ENCODE assay signal across 19 cellular contexts in the genomic region with DNA sequence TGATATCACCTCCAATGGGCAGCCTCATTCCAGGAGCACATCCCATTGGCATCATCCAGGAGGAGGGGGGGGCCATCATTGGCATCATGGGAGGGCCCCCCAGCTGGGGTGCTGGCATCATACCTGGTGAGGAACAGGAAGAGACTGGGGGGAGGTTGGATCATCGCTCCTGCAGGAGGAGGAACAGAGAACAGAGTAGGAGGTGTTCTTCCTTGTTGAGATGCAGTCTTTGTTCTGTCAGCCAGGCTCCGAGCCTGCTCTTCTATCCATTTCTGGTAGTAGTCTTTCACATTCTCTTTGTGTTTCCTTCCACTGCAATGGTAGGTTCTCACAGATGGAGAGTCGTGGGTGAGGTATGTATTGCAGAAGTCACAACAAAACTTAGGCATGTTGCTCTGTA. TPM values are rescaled to one million over a fixed set of nuclear protein-coding genes. Genes with fewer than 3 reads are reported as not detected.
DNase-seq lines count a peak whose midpoint lies in the region; FAIRE-seq and TF ChIP-seq lines count a peak whose summit lies in the region.
"Had no signal": no experiment of that assay in that cellular context is flagged by ENCODE, and none has a peak within 500 bp of the region (broad histone marks: within the 10 kb centered on the region; RNA-seq: fewer than 3 reads in every experiment).

No MANE protein-coding gene starts in this region.

- DNase-seq in GM12891 (ENCODE audit: insufficient read length, low spot score) (no peak), caudate nucleus (lab: John Stamatoyannopoulos, UW) (peak in 7 of 61 donors; percentile 15 to 55 (median 24)), urothelium cell line (ENCODE audit: low spot score) (no peak), glomerular visceral epithelial cell (ENCODE audit: extremely low spot score) (no peak), NCI-H1417 (lab: John Stamatoyannopoulos, UW) (no peak)
- DNase-seq: 8988T; ACHN; BE2C; Caco-2; Calu3; CD4-positive, alpha-beta T cell; CD8-positive, alpha-beta T cell; DMS79 treated with DMSO at 0.1 percent for 48 hours; GF-D8 had no signal

- TF ChIP-seq POLR2A in GM12891 (IDR thresholded peaks at IDR 0.05; ENCODE audit: low read depth, low read length): no peak

- H3K27ac ChIP-seq in caudate nucleus (ENCODE audit: low read depth, low read length): peak overlapping the region; percentile 58
- H3K27ac ChIP-seq: BLaER1 had no signal

- FAIRE-seq in GM12891 (lab: Jason Lieb, UNC) (peak; percentile 23), urothelium cell line (lab: Jason Lieb, UNC) (no peak)
- FAIRE-seq: A204.1, D721Med had no signal

TF ChIP-seq in GM12891, 5 proteins besides CTCF, POLR2A, EP300 and RAD21:
- TF ChIP-seq POLR2AphosphoS5 (IDR thresholded peaks at IDR 0.05; ENCODE audit: low read depth, low read length) (no peak), PAX5 (IDR thresholded peaks at IDR 0.05; ENCODE audit: insufficient read depth, low read length, severe bottlenecking) (no peak), SPI1 (IDR thresholded peaks at IDR 0.05; ENCODE audit: low read depth, low read length) (no peak), POU2F2 (IDR thresholded peaks at IDR 0.05; ENCODE audit: low read depth, low read length) (no peak), TAF1 (IDR thresholded peaks at IDR 0.05; ENCODE audit: low read depth, low read length) (no peak)

RNA-seq across cellular contexts. Expression of gene ERICH6, which starts 16.7 kb away (rescaled TPM):
- polyA plus RNA-seq in GM12891 (2012; ENCODE audit: low read depth, missing spikeins): not detected
- polyA plus RNA-seq: AG04450, CD14-positive monocyte had no signal

RNA-seq across cellular contexts. Expression of gene SIAH2, which starts 42.5 kb away (rescaled TPM):
- 7.3 TPM for polyA plus RNA-seq in GM12891 (2012; ENCODE audit: low read depth, missing spikeins)
